In the genomic region with DNA sequence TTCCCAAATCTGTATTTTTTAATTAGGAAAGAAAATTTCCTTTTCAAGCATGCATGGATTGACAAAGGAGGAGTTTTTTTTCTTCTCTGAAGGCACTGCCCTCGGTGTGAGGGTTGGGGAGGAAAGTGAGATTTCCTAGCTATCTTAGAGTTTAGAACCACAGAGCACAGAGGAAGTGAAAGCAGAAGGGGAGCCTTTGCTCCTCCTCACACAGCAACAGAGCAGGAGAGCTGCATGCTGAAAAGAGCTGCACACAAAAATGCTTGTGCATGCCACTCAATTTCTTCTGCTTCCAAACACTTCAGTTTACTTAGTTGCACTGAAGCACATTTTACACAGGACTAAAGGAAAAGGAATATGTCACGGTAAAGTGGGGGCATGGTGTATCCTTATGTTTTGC, we compare ENCODE assay signal across 12 cellular contexts.
DNase-seq lines count a peak whose midpoint lies in the region; ATAC-seq, FAIRE-seq and TF ChIP-seq lines count a peak whose summit lies in the region.
"Had no signal": no experiment of that assay in that cellular context is flagged by ENCODE, and none has a peak within 500 bp of the region (broad histone marks: within the 10 kb centered on the region; RNA-seq: fewer than 3 reads in every experiment).

No MANE protein-coding gene starts in this region.

- TF ChIP-seq POLR2A in thyroid gland (IDR thresholded peaks at IDR 0.05), result no peak

- H3K4me2 ChIP-seq in GM23338, result no peak overlapping the region

- FAIRE-seq in frontal cortex (lab: Jason Lieb, UNC), result no peak
- FAIRE-seq: G401.6 had no signal

- no peaks in the 10 kb centered on the region for H3K9me3 Mint-ChIP-seq in GM23338
- H3K9me3 Mint-ChIP-seq: activated T-cell treated with anti-CD3 and anti-CD28 coated beads, Interleukin-2, amount 50 U/mL, for 4 hours had no signal

- H3K9me2 ChIP-seq in GM23338 (ENCODE audit: insufficient read depth), result peaks cover 6% of the 10 kb centered on the region

- H4K20me1 ChIP-seq in GM23338 (replicated peaks; ENCODE audit: insufficient read depth), result no peaks in the 10 kb centered on the region

- intact Hi-C loops in thyroid gland (cut with DNase I), result no loop called here

- no peak overlapping the region for H2AFZ ChIP-seq in GM23338

- H3K27me3 Mint-ChIP-seq in GM23338 (ENCODE audit: insufficient read depth, low read depth, poor library complexity), result peaks cover 3% of the 10 kb centered on the region

- H3K9me3 ChIP-seq in thyroid gland, result no peaks in the 10 kb centered on the region
- H3K9me3 ChIP-seq: breast epithelium had no signal

- H3F3A ChIP-seq in GM23338 (replicated peaks; ENCODE audit: low read depth), result no peaks in the 10 kb centered on the region

- H3K4me3 Mint-ChIP-seq in GM23338, result no peak overlapping the region
- H3K4me3 Mint-ChIP-seq: activated T-cell treated with anti-CD3 and anti-CD28 coated beads, Interleukin-2, amount 50 U/mL, for 4 hours had no signal

- no peak overlapping the region for H3K27ac ChIP-seq in GM23338 (ENCODE audit: low read depth)
- H3K27ac ChIP-seq in thyroid gland, result no peak overlapping the region
- H3K27ac ChIP-seq: breast epithelium had no signal

- WGBS in thyroid gland, 2 donors, result 32 to 38% methylated on average over 2 of the region's 2 CpGs

- DNase-seq in GM12865 (ENCODE audit: low read depth), result peak; percentile 63
- DNase-seq in GM23338 (ENCODE audit: low spot score), result no peak
- DNase-seq in iPS-NIHi7 (ENCODE audit: extremely low spot score), result no peak
- no peak for DNase-seq in thyroid gland
- DNase-seq in frontal cortex (ENCODE audit: low spot score in 2 of 2), result no peak
- DNase-seq: activated T-cell treated with anti-CD3 and anti-CD28 coated beads, Interleukin-2, amount 50 U/mL, for 4 hours; NCI-H2227 treated with DMSO at 0.1 percent for 48 hours had no signal

- no peaks in the 10 kb centered on the region for H3K27me3 ChIP-seq in GM23338 (ENCODE audit: insufficient read depth)
- H3K27me3 ChIP-seq in thyroid gland, result no peaks in the 10 kb centered on the region
- H3K27me3 ChIP-seq: breast epithelium had no signal

- H3K36me3 Mint-ChIP-seq in GM23338 (ENCODE audit: low read depth), result no peaks in the 10 kb centered on the region

- H3K4me1 ChIP-seq in GM23338 (ENCODE audit: insufficient read depth), result no peaks in the 10 kb centered on the region
- no peaks in the 10 kb centered on the region for H3K4me1 ChIP-seq in thyroid gland
- H3K4me1 ChIP-seq: breast epithelium had no signal

- H3K4me3 ChIP-seq in GM12865 (ENCODE audit: low read depth, low read length) (no peak overlapping the region), GM23338 (no peak overlapping the region), thyroid gland (replicated peaks in 1 of 3) (no peak overlapping the region)
- H3K4me3 ChIP-seq: breast epithelium had no signal

- no peaks in the 10 kb centered on the region for H3K4me1 Mint-ChIP-seq in GM23338

- ATAC-seq in GM19438 (IDR thresholded peaks at IDR 0.05; ENCODE audit: low read depth, unreplicated experiment) (peak; percentile 100), HG02884 (IDR thresholded peaks at IDR 0.05; ENCODE audit: unreplicated experiment) (peak; percentile 100), HG03575 (IDR thresholded peaks at IDR 0.05; ENCODE audit: extremely low read depth, insufficient number of reproducible peaks, low FRiP score, unreplicated experiment) (peak; percentile 99), GM23338 (no peak)
- ATAC-seq: activated T-cell treated with anti-CD3 and anti-CD28 coated beads, Interleukin-2, amount 50 U/mL, for 4 hours had no signal

- H3K36me3 ChIP-seq in GM23338 (ENCODE audit: insufficient read depth), result no peaks in the 10 kb centered on the region
- H3K36me3 ChIP-seq in thyroid gland, result no peaks in the 10 kb centered on the region
- H3K36me3 ChIP-seq: breast epithelium had no signal

- H3K27ac Mint-ChIP-seq in GM23338, result no peak overlapping the region

- H3K79me2 ChIP-seq in GM23338 (replicated peaks; ENCODE audit: insufficient read depth), result no peaks in the 10 kb centered on the region

- TF ChIP-seq CTCF in GM12865 (IDR thresholded peaks at IDR 0.05; ENCODE audit: insufficient read depth, low read depth, low read length, missing control alignments), result no peak
- no peak for TF ChIP-seq CTCF in GM23338 (conservative IDR thresholded peaks at IDR 0.05; ENCODE audit: low read depth in 2 of 2)
- TF ChIP-seq CTCF in thyroid gland (IDR thresholded peaks at IDR 0.05), result no peak

TF ChIP-seq in GM23338, 12 proteins besides CTCF, POLR2A, EP300 and RAD21 (continues in another document):
- TF ChIP-seq, protein P1, sequence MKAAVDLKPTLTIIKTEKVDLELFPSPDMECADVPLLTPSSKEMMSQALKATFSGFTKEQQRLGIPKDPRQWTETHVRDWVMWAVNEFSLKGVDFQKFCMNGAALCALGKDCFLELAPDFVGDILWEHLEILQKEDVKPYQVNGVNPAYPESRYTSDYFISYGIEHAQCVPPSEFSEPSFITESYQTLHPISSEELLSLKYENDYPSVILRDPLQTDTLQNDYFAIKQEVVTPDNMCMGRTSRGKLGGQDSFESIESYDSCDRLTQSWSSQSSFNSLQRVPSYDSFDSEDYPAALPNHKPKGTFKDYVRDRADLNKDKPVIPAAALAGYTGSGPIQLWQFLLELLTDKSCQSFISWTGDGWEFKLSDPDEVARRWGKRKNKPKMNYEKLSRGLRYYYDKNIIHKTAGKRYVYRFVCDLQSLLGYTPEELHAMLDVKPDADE (IDR thresholded peaks at IDR 0.05), result no peak
- TF ChIP-seq JUNB (IDR thresholded peaks at IDR 0.05; ENCODE audit: unreplicated experiment) (no peak), ZNF331 (CRISPR knock-in tag; IDR thresholded peaks at IDR 0.05; ENCODE audit: low read depth) (no peak), ZNF114 (CRISPR knock-in tag; IDR thresholded peaks at IDR 0.05) (no peak), EZH2 (IDR thresholded peaks at IDR 0.05; ENCODE audit: low read depth, unreplicated experiment) (no peak), EZH2phosphoT487 (IDR thresholded peaks at IDR 0.05; ENCODE audit: unreplicated experiment) (no peak), CREB1 (CRISPR knock-in tag; IDR thresholded peaks at IDR 0.05; ENCODE audit: low read depth) (no peak), STAT1 (IDR thresholded peaks at IDR 0.05; ENCODE audit: unreplicated experiment) (no peak), POLR2AphosphoS5 (IDR thresholded peaks at IDR 0.05; ENCODE audit: low read depth) (no peak), NANOG (IDR thresholded peaks at IDR 0.05; ENCODE audit: borderline replicate concordance) (no peak)
- TF ChIP-seq, protein P2, sequence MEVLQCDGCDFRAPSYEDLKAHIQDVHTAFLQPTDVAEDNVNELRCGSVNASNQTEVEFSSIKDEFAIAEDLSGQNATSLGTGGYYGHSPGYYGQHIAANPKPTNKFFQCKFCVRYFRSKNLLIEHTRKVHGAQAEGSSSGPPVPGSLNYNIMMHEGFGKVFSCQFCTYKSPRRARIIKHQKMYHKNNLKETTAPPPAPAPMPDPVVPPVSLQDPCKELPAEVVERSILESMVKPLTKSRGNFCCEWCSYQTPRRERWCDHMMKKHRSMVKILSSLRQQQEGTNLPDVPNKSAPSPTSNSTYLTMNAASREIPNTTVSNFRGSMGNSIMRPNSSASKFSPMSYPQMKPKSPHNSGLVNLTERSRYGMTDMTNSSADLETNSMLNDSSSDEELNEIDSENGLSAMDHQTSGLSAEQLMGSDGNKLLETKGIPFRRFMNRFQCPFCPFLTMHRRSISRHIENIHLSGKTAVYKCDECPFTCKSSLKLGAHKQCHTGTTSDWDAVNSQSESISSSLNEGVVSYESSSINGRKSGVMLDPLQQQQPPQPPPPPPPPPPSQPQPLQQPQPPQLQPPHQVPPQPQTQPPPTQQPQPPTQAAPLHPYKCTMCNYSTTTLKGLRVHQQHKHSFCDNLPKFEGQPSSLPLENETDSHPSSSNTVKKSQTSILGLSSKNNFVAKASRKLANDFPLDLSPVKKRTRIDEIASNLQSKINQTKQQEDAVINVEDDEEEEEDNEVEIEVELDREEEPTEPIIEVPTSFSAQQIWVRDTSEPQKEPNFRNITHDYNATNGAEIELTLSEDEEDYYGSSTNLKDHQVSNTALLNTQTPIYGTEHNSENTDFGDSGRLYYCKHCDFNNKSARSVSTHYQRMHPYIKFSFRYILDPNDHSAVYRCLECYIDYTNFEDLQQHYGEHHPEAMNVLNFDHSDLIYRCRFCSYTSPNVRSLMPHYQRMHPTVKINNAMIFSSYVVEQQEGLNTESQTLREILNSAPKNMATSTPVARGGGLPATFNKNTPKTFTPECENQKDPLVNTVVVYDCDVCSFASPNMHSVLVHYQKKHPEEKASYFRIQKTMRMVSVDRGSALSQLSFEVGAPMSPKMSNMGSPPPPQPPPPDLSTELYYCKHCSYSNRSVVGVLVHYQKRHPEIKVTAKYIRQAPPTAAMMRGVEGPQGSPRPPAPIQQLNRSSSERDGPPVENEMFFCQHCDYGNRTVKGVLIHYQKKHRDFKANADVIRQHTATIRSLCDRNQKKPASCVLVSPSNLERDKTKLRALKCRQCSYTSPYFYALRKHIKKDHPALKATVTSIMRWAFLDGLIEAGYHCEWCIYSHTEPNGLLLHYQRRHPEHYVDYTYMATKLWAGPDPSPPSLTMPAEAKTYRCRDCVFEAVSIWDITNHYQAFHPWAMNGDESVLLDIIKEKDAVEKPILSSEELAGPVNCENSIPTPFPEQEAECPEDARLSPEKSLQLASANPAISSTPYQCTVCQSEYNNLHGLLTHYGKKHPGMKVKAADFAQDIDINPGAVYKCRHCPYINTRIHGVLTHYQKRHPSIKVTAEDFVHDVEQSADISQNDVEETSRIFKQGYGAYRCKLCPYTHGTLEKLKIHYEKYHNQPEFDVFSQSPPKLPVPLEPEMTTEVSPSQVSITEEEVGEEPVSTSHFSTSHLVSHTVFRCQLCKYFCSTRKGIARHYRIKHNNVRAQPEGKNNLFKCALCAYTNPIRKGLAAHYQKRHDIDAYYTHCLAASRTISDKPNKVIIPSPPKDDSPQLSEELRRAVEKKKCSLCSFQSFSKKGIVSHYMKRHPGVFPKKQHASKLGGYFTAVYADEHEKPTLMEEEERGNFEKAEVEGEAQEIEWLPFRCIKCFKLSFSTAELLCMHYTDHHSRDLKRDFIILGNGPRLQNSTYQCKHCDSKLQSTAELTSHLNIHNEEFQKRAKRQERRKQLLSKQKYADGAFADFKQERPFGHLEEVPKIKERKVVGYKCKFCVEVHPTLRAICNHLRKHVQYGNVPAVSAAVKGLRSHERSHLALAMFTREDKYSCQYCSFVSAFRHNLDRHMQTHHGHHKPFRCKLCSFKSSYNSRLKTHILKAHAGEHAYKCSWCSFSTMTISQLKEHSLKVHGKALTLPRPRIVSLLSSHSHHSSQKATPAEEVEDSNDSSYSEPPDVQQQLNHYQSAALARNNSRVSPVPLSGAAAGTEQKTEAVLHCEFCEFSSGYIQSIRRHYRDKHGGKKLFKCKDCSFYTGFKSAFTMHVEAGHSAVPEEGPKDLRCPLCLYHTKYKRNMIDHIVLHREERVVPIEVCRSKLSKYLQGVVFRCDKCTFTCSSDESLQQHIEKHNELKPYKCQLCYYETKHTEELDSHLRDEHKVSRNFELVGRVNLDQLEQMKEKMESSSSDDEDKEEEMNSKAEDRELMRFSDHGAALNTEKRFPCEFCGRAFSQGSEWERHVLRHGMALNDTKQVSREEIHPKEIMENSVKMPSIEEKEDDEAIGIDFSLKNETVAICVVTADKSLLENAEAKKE (CRISPR knock-in tag; IDR thresholded peaks at IDR 0.05), result no peak
